Comparison of ENCODE assay signal across 25 cellular contexts in genomic region chr4:159496248-159496647, GRCh38.
"Had no signal": no experiment of that assay in that cellular context is flagged by ENCODE, and none has a peak within 500 bp of the region (broad histone marks: within the 10 kb centered on the region; RNA-seq: fewer than 3 reads in every experiment).

No MANE protein-coding gene starts in this region.

- H3K4me1 ChIP-seq: colonic mucosa, esophagus squamous epithelium, gastrocnemius medialis, heart right ventricle, left ventricle myocardium inferior, lower lobe of right lung had no signal

- H3K9me3 ChIP-seq: colonic mucosa, esophagus squamous epithelium, gastrocnemius medialis, mucosa of descending colon had no signal

- ATAC-seq: effector memory CD8-positive, alpha-beta T cell; esophagus mucosa; gastrocnemius medialis; heart right ventricle; mucosa of descending colon had no signal

- FAIRE-seq: endometrium, islet of Langerhans, keratinocyte had no signal

- H3K36me3 ChIP-seq: colonic mucosa, esophagus squamous epithelium, gastrocnemius medialis, heart right ventricle, left ventricle myocardium inferior, lower lobe of right lung had no signal

- DNase-seq: colonic mucosa; cortex of kidney; effector CD8-positive, alpha-beta T cell; effector memory CD8-positive, alpha-beta T cell; endodermal cell; erythroblast; esophagus squamous epithelium; foreskin fibroblast; foreskin melanocyte; gastrocnemius medialis; glutamatergic neuron; head of caudate nucleus; heart right ventricle; hippocampal formation; left cardiac atrium; left ventricle myocardium inferior; lower lobe of right lung; mesenchymal stem cell; mucosa of descending colon; naive B cell had no signal

- H3K27me3 ChIP-seq: colonic mucosa, esophagus squamous epithelium, gastrocnemius medialis, heart right ventricle had no signal

- H3K27ac ChIP-seq: colonic mucosa, epithelial cell of prostate, esophagus squamous epithelium, gastrocnemius medialis, heart right ventricle, left ventricle myocardium inferior, lower lobe of right lung had no signal

- H3K4me3 ChIP-seq: colonic mucosa, esophagus squamous epithelium, gastrocnemius medialis, heart right ventricle, left ventricle myocardium inferior, lower lobe of right lung, mucosa of descending colon had no signal
